ENCODE assay signal across 25 cellular contexts in genomic region chr12:94168041-94168440, GRCh38.
"Had no signal": no experiment of that assay in that cellular context is flagged by ENCODE, and none has a peak within 500 bp of the region (broad histone marks: within the 10 kb centered on the region; RNA-seq: fewer than 3 reads in every experiment).

No MANE protein-coding gene starts in this region.

- H3K9me3 ChIP-seq: lower lobe of right lung, SJCRH30, suprapubic skin had no signal

- H3K27me3 ChIP-seq: SJCRH30 had no signal

- H3K27ac Mint-ChIP-seq: activated B cell treated with CpG ODN at 0.5 μM for 24 hours; activated CD4-positive, alpha-beta T cell treated with anti-CD3 and anti-CD28 coated beads, Interleukin-2, amount 10 ng/mL, durations not matched to agents 7 days and 5 days; mesothelial cell of epicardium; T-helper 1 cell treated with Interleukin-12 subunit alpha and Interleukin-12 subunit beta and Interleukin-4 antibody, amounts not matched to agents 30 μg/mL and 1 μg/mL, for 36 hours; type B pancreatic cell had no signal

- H3K4me3 ChIP-seq: cardiac muscle cell, dorsolateral prefrontal cortex, lower lobe of right lung, SJCRH30, suprapubic skin had no signal

- H3K36me3 Mint-ChIP-seq: mesothelial cell of epicardium had no signal

- H3K4me3 Mint-ChIP-seq: activated B cell treated with CpG ODN at 0.5 μM for 24 hours; activated CD4-positive, alpha-beta T cell treated with anti-CD3 and anti-CD28 coated beads, Interleukin-2, amount 10 ng/mL, durations not matched to agents 7 days and 5 days; mesothelial cell of epicardium; natural killer cell treated with Interleukin-12 subunit alpha and Interleukin-12 subunit beta and Interleukin-15 and Interleukin-18, amount 100 ng/mL, for 72 hours; stimulated activated naive CD8-positive, alpha-beta T cell treated with anti-CD3 and anti-CD28 coated beads, Interleukin-15, Interleukin-2, amounts not matched to agents 100 ng/mL and 50 ng/mL, for 24 hours; T-helper 1 cell treated with Interleukin-12 subunit alpha and Interleukin-12 subunit beta and Interleukin-4 antibody, amounts not matched to agents 30 μg/mL and 1 μg/mL, for 36 hours; type B pancreatic cell had no signal

- H3K9me3 Mint-ChIP-seq: activated B cell treated with CpG ODN at 0.5 μM for 24 hours; activated CD4-positive, alpha-beta T cell treated with anti-CD3 and anti-CD28 coated beads, Interleukin-2, amount 10 ng/mL, durations not matched to agents 7 days and 5 days; mesothelial cell of epicardium; natural killer cell treated with Interleukin-12 subunit alpha and Interleukin-12 subunit beta and Interleukin-15 and Interleukin-18, amount 100 ng/mL, for 72 hours; stimulated activated naive CD8-positive, alpha-beta T cell treated with anti-CD3 and anti-CD28 coated beads, Interleukin-15, Interleukin-2, amounts not matched to agents 100 ng/mL and 50 ng/mL, for 24 hours; T-helper 1 cell treated with Interleukin-12 subunit alpha and Interleukin-12 subunit beta and Interleukin-4 antibody, amounts not matched to agents 30 μg/mL and 1 μg/mL, for 36 hours; type B pancreatic cell had no signal

- DNase-seq: activated B cell treated with CpG ODN at 0.5 μM for 24 hours; activated CD4-positive, alpha-beta T cell treated with anti-CD3 and anti-CD28 coated beads, Interleukin-2, amount 10 ng/mL, durations not matched to agents 7 days and 5 days; activated CD8-positive, alpha-beta memory T cell treated with anti-CD3 and anti-CD28 coated beads for 24 hours; activated CD8-positive, alpha-beta memory T cell treated with anti-CD3 and anti-CD28 coated beads, Interleukin-2, amount 50 U/mL, for 48 hours; activated effector memory CD4-positive, alpha-beta T cell treated with anti-CD3 and anti-CD28 coated beads, Interleukin-2, amount 50 U/mL, for 16 hours; activated naive CD4-positive, alpha-beta T cell treated with anti-CD3 and anti-CD28 coated beads, Interleukin-2, amount 50 U/mL, for 16 hours; activated T-cell treated with anti-CD3 and anti-CD28 coated beads, Interleukin-2, amount 50 U/mL, for 48 hours; dorsolateral prefrontal cortex; foreskin fibroblast; glutamatergic neuron; hypothalamus; islet precursor cell; lower lobe of right lung; occipital lobe; posterior cingulate gyrus; retina; SJCRH30; stimulated activated CD4-positive, alpha-beta T cell treated with anti-CD3 and anti-CD28 coated beads, Interleukin-2, amount 100 ng/mL, for 24 hours had no signal

- H3K27ac ChIP-seq: cardiac muscle cell, dorsolateral prefrontal cortex, lower lobe of right lung, SJCRH30, suprapubic skin had no signal

- H3K27me3 Mint-ChIP-seq: activated B cell treated with CpG ODN at 0.5 μM for 24 hours; activated CD4-positive, alpha-beta T cell treated with anti-CD3 and anti-CD28 coated beads, Interleukin-2, amount 10 ng/mL, durations not matched to agents 7 days and 5 days had no signal

- ATAC-seq: lower lobe of right lung; natural killer cell treated with Interleukin-12 subunit alpha and Interleukin-12 subunit beta and Interleukin-15 and Interleukin-18, amount 100 ng/mL, for 72 hours had no signal

- H3K36me3 ChIP-seq: cardiac muscle cell, SJCRH30, suprapubic skin had no signal
